8 cellular contexts compared by ENCODE assay signal in genomic region chr13:35475131-35475959, GRCh38. TPM values are rescaled to one million over a fixed set of nuclear protein-coding genes. Genes with fewer than 3 reads are reported as not detected.
DNase-seq lines count a peak whose midpoint lies in the region; ATAC-seq, FAIRE-seq and TF ChIP-seq lines count a peak whose summit lies in the region.

No MANE protein-coding gene starts in this region.

- TF ChIP-seq RAD21 in H1 (IDR thresholded peaks at IDR 0.05 in 1 of 2, conservative IDR thresholded peaks at IDR 0.05 in 1 of 2; ENCODE audit: low read depth in 2 of 2, low read length in 2 of 2), result no peak

- ATAC-seq in upper lobe of left lung (ENCODE audit: low FRiP score in 2 of 2) (peak; percentile 27 to 35), HG03571 (IDR thresholded peaks at IDR 0.05; ENCODE audit: unreplicated experiment) (no peak)

- POLR2A ChIA-PET in H1 (lab: Charles Lee; ENCODE audit: partially characterized antibody), result interaction anchor here (0.6 kb wide), 1 partner anchor 428 kb away, joined by 3 read pairs; no protein-coding TSS in a partner anchor

- H3K27me3 ChIP-seq in H1 (replicated peaks in 1 of 4; ENCODE audit: control insufficient read depth in 3 of 4, extremely low read depth in 1 of 4, insufficient read depth in 3 of 4, low read length in 3 of 4) (peaks cover 47 to 85% (median 66%) of the 10 kb centered on the region in 4 experiments), upper lobe of left lung (peaks cover 0 to 42% (median 20%) of the 10 kb centered on the region in 4 donors)

- 1% methylated on average over 45 of the region's 50 CpGs; no CpG with 5 or more reads in 1 of the 2 experiments for WGBS in H1 (ENCODE audit: extremely low coverage in 1 of 2, insufficient coverage in 1 of 2, insufficient read length in 1 of 2, insufficient replicate concordance in 2 of 2, low coverage in 1 of 2, low lambda C conversion rate in 2 of 2, missing lambda C conversion rate in 1 of 2), 2 experiments
- 0% methylated on average over 46 to 50 of the region's 50 CpGs for WGBS in mesodermal cell (ENCODE audit: insufficient coverage in 2 of 2), 2 experiments
- WGBS in upper lobe of left lung, 2 donors, result 15 to 28% methylated on average over 27 to 50 of the region's 50 CpGs

- H2BK120ac ChIP-seq in H1 (replicated peaks; ENCODE audit: low read depth, low read length), result no peak overlapping the region

- no peaks in the 10 kb centered on the region for H3K79me1 ChIP-seq in H1 (ENCODE audit: low read depth, low read length)

- H2AK5ac ChIP-seq in H1 (ENCODE audit: low read depth, low read length), result no peak overlapping the region

- no peak overlapping the region for H3K4ac ChIP-seq in H1 (replicated peaks; ENCODE audit: insufficient read length, low read depth, low read length)

- H3K14ac ChIP-seq in H1 (ENCODE audit: insufficient read length), result no peak overlapping the region

- H2BK15ac ChIP-seq in H1 (ENCODE audit: low read length), result no peak overlapping the region

- peak; percentile 50 for FAIRE-seq in H1 (lab: Jason Lieb, UNC)

- no peak overlapping the region for H2BK5ac ChIP-seq in H1 (ENCODE audit: low read depth, low read length)

- no peak for TF ChIP-seq POLR2A in H1 (IDR thresholded peaks at IDR 0.05; ENCODE audit: control extremely low read depth in 1 of 2, low read depth in 2 of 2, low read length in 2 of 2)
- TF ChIP-seq POLR2A in upper lobe of left lung (IDR thresholded peaks at IDR 0.05), result no peak

- 0 out of 2 replicates have a peak overlapping the region, but pooled peaks have one; percentile 3 for H3K18ac ChIP-seq in H1 (ENCODE audit: extremely low read depth, low read length)

- no peaks in the 10 kb centered on the region for H3K36me3 ChIP-seq in H1 (ENCODE audit: control insufficient read depth in 2 of 4, insufficient read depth in 4 of 4, low read length in 3 of 4)
- H3K36me3 ChIP-seq in mesodermal cell (ENCODE audit: control insufficient read depth, insufficient read depth, low read length), result no peaks in the 10 kb centered on the region
- H3K36me3 ChIP-seq in upper lobe of left lung, result no peaks in the 10 kb centered on the region

- no peak overlapping the region for H3K23ac ChIP-seq in H1 (ENCODE audit: insufficient read length)

- H4K91ac ChIP-seq in H1 (replicated peaks; ENCODE audit: insufficient read length, low read length), result no peak overlapping the region

- peaks cover 22 to 37% of the 10 kb centered on the region in 2 experiments for H4K20me1 ChIP-seq in H1 (replicated peaks in 1 of 2; ENCODE audit: control insufficient read depth in 1 of 2, insufficient read depth in 2 of 2, low read length in 2 of 2)

- no peak overlapping the region for H3K27ac ChIP-seq in H1 (ENCODE audit: low read depth, low read length)
- H3K27ac ChIP-seq in mesodermal cell (ENCODE audit: low read depth, low read length, severe bottlenecking), result no peak overlapping the region
- no peak overlapping the region for H3K27ac ChIP-seq in upper lobe of left lung

- TF ChIP-seq EP300 in H1 (IDR thresholded peaks at IDR 0.05; ENCODE audit: borderline replicate concordance in 1 of 2, low read depth in 2 of 2, low read length in 2 of 2), result no peak
- TF ChIP-seq EP300 in upper lobe of left lung (IDR thresholded peaks at IDR 0.05), result no peak

- H3K9ac ChIP-seq in H1 (replicated peaks in 1 of 4; ENCODE audit: extremely low read depth in 1 of 4, low read depth in 3 of 4, low read length in 3 of 4), result 0 out of 7 replicates have a peak overlapping the region, but pooled peaks of 1 of the 4 experiments have one; percentile 50

- H3K9me3 ChIP-seq in H1 (ENCODE audit: insufficient read depth in 2 of 2, low read depth in 1 of 2, low read length in 1 of 2) (no peaks in the 10 kb centered on the region), mesodermal cell (ENCODE audit: control insufficient read depth, low read length) (no peaks in the 10 kb centered on the region), upper lobe of left lung (peaks cover 0 to 4% (median 0%) of the 10 kb centered on the region in 4 donors)

- H4K8ac ChIP-seq in H1 (ENCODE audit: extremely low read depth, insufficient read depth, low read length), result peak overlapping the region; percentile 36; the same call in 1 of the 2 replicates

- peak overlapping the region; percentile 92 to 93 for H3K4me2 ChIP-seq in H1 (ENCODE audit: insufficient read depth in 1 of 2, low read depth in 2 of 2, low read length in 2 of 2)

- H3K4me1 ChIP-seq in H1 (replicated peaks in 1 of 4; ENCODE audit: control insufficient read depth in 3 of 4, insufficient read depth in 4 of 4, low read length in 3 of 4) (peaks cover 13 to 41% (median 28%) of the 10 kb centered on the region in 4 experiments), mesodermal cell (ENCODE audit: control insufficient read depth, insufficient read depth, low read length, poor library complexity, severe bottlenecking) (peaks cover 11% of the 10 kb centered on the region), upper lobe of left lung (peaks cover 0 to 25% (median 13%) of the 10 kb centered on the region in 4 donors)

- H2AFZ ChIP-seq in H1 (ENCODE audit: low read length), result no peak overlapping the region

- no peak for TF ChIP-seq CTCF in H1 (IDR thresholded peaks at IDR 0.05; ENCODE audit: control extremely low read depth in 1 of 3, insufficient read depth in 1 of 3, low read depth in 1 of 3, low read length in 3 of 3)
- TF ChIP-seq CTCF in upper lobe of left lung (IDR thresholded peaks at IDR 0.05), result no peak

- DNase-seq in ELF-1 (ENCODE audit: low read depth, low spot score), result peak; percentile 77
- DNase-seq in M059J (ENCODE audit: low read depth), result peak; percentile 73
- peak in 1 of 2 experiments; percentile 71 for DNase-seq in H1 (ENCODE audit: low read depth in 1 of 2, low spot score in 2 of 2)
- DNase-seq in upper lobe of left lung, result peak in 1 of 2 donors; percentile 66
- DNase-seq in GOT3 (lab: John Stamatoyannopoulos, UW), result no peak
- no peak for DNase-seq in NCI-H1436 (lab: John Stamatoyannopoulos, UW)

- peaks cover 26% of the 10 kb centered on the region for H3K23me2 ChIP-seq in H1 (ENCODE audit: low read depth, low read length)

- no peaks in the 10 kb centered on the region for H3K79me2 ChIP-seq in H1 (ENCODE audit: control insufficient read depth in 1 of 2, insufficient read depth in 2 of 2, low read length in 2 of 2)

- H2BK20ac ChIP-seq in H1 (ENCODE audit: low read length), result no peak overlapping the region

- CTCF ChIA-PET in H1 (lab: Charles Lee; ENCODE audit: partially characterized antibody), result interaction anchor here (1.1 kb wide), 1 partner anchor 245 kb away, joined by 4 read pairs; no protein-coding TSS in a partner anchor

- H3K4me3 ChIP-seq in H1 (ENCODE audit: extremely low read depth in 1 of 4, insufficient read depth in 2 of 4, low read depth in 3 of 4, low read length in 4 of 4) (peak overlapping the region; percentile 41 to 63 (median 48)), mesodermal cell (ENCODE audit: extremely low read depth, insufficient read depth, low read length, poor library complexity, severe bottlenecking) (peak overlapping the region; percentile 35), upper lobe of left lung (peak overlapping the region in 3 of 4 donors; percentile 25 to 41 (median 31))

- H2BK12ac ChIP-seq in H1 (ENCODE audit: low read depth, low read length), result 0 out of 2 replicates have a peak overlapping the region, but pooled peaks have one; percentile 21

- no peak overlapping the region for H3K56ac ChIP-seq in H1 (replicated peaks; ENCODE audit: insufficient read length, low read depth, low read length)

- no peak overlapping the region for H4K5ac ChIP-seq in H1 (ENCODE audit: insufficient read length, low read depth, low read length)

TF ChIP-seq in H1, 55 proteins besides CTCF, POLR2A, EP300 and RAD21 (continues in another document):
- TF ChIP-seq CTBP2 (IDR thresholded peaks at IDR 0.05; ENCODE audit: borderline replicate concordance, insufficient read depth, insufficient read length, low read length), result peak; percentile 83
- TF ChIP-seq CBX8 (IDR thresholded peaks at IDR 0.05; ENCODE audit: borderline replicate concordance, low read depth, low read length), result no peak
- 0 out of 2 replicates have a peak, but pooled peaks have one; percentile 3 for TF ChIP-seq E2F6 (IDR thresholded peaks at IDR 0.05)
- 0 out of 2 replicates have a peak, but pooled peaks have one; percentile 38 for TF ChIP-seq RBBP5 (IDR thresholded peaks at IDR 0.05; ENCODE audit: borderline replicate concordance, low read depth, low read length)
- TF ChIP-seq ATF2 (IDR thresholded peaks at IDR 0.05; ENCODE audit: low read length), result no peak
- no peak for TF ChIP-seq TEAD4 (IDR thresholded peaks at IDR 0.05; ENCODE audit: low read depth, low read length)
- TF ChIP-seq SUZ12 (IDR thresholded peaks at IDR 0.05; ENCODE audit: low read length), result peak; percentile 78; the same call in 1 of the 2 replicates

RNA-seq across cellular contexts. Expression of gene MAB21L1, which starts 1.1 kb away (rescaled TPM):
- 0.84 and 1.1 TPM in 2 replicates for total RNA-seq in M059J (2014; rRNA removed; shearing (Covaris generic))
- total RNA-seq in H1 (2021; fragmentation: NEBNext Ultra II Directional; extraction: Animal tissue kit (Norgen Biotek cat#: 25700)), result not detected in 2 replicates
- not detected in 2 replicates for polyA plus RNA-seq in H1 (2011; rRNA removed)
- 0.03 TPM for polyA plus RNA-seq in H1 (2011; cell fraction: cytosol; rRNA removed)
- polyA plus RNA-seq in H1 (2011; cell fraction: nucleus; rRNA removed), result not detected
- polyA plus RNA-seq in H1 (2012, experiment 1 of 2), result not detected in 4 replicates
- 0.07 TPM for polyA plus RNA-seq in H1 (2012, experiment 2 of 2)
- polyA plus RNA-seq in H1 (2013, experiment 1 of 2), result not detected
- 0.02 TPM for polyA plus RNA-seq in H1 (2013, experiment 2 of 2)
- not detected in 2 replicates for polyA minus RNA-seq in H1 (2011; rRNA and poly(A)+ RNA removed)
- polyA minus RNA-seq in H1 (2011; cell fraction: cytosol; rRNA and poly(A)+ RNA removed), result not detected
- polyA minus RNA-seq in H1 (2011; cell fraction: nucleus; rRNA and poly(A)+ RNA removed), result not detected
- 1.7 TPM for polyA plus RNA-seq in mesodermal cell (2013, experiment 1 of 2)
- polyA plus RNA-seq in mesodermal cell (2013, experiment 2 of 2), result 1.6 TPM
- under 1 TPM in 1 of 6 donors, not detected in 5; 0.14 TPM for total RNA-seq in upper lobe of left lung

Comparison
In these comparisons a context has a peak if more than half of its experiments do, and no peak if none do; other contexts are left out.
1. DNase-seq: peak in ELF-1 (single experiment) and M059J (single experiment); none in GOT3 (single experiment) and NCI-H1436 (single experiment).
2. Peak in every context shown above with its lines, with median percentiles within 50 percentile points of each other: H3K4me3 ChIP-seq.